ENCODE assay signal across 12 cellular contexts in genomic region chr9:34627716-34628655, GRCh38. TPM values are rescaled to one million over a fixed set of nuclear protein-coding genes. Genes with fewer than 3 reads are reported as not detected.
DNase-seq lines count a peak whose midpoint lies in the region; ATAC-seq, FAIRE-seq and TF ChIP-seq lines count a peak whose summit lies in the region.
"Had no signal": no experiment of that assay in that cellular context is flagged by ENCODE, and none has a peak within 500 bp of the region (broad histone marks: within the 10 kb centered on the region; RNA-seq: fewer than 3 reads in every experiment).

No MANE protein-coding gene starts in this region.

- WGBS in HUES64: 62% methylated on average over 20 of the region's 20 CpGs
- WGBS in ovary, 3 donors: 32 to 37% (median 36%) methylated on average over 20 of the region's 20 CpGs

- H3K4me3 ChIP-seq in AG10803 (ENCODE audit: low read length) (peak overlapping the region; percentile 15), HUES64 (ENCODE audit: low read length) (peak overlapping the region; percentile 51), muscle layer of duodenum (ENCODE audit: low read depth in 1 of 2, low read length in 2 of 2) (peak overlapping the region; percentile 25 to 33), ovary (no peak overlapping the region)

- TF ChIP-seq CTCF in AG10803 (conservative IDR thresholded peaks at IDR 0.05; ENCODE audit: low read length) (no peak), ovary (IDR thresholded peaks at IDR 0.05) (no peak)

- peak overlapping the region; percentile 0 for H3K27ac Mint-ChIP-seq in central memory CD8-positive, alpha-beta T cell (ENCODE audit: low read depth)

- H3K9ac ChIP-seq in HUES64 (ENCODE audit: low read depth, low read length): no peak overlapping the region

- H3K27me3 ChIP-seq in HUES64 (ENCODE audit: insufficient read depth, low read length): peaks cover 97% of the 10 kb centered on the region
- H3K27me3 ChIP-seq in muscle layer of duodenum (ENCODE audit: low read depth, low read length): peaks cover 61% of the 10 kb centered on the region
- H3K27me3 ChIP-seq in ovary: peaks cover 12% of the 10 kb centered on the region

- no peak for FAIRE-seq in H54 (lab: Jason Lieb, UNC)
- FAIRE-seq: GM19239 had no signal

- TF ChIP-seq EP300 in ovary (IDR thresholded peaks at IDR 0.05): no peak

- H3K9me3 ChIP-seq in HUES64 (ENCODE audit: insufficient read depth, low read depth, low read length) (no peaks in the 10 kb centered on the region), muscle layer of duodenum (ENCODE audit: control insufficient read depth in 1 of 2, low read length in 2 of 2) (no peaks in the 10 kb centered on the region), ovary (no peaks in the 10 kb centered on the region)

- H3K27me3 Mint-ChIP-seq in central memory CD8-positive, alpha-beta T cell: peaks cover 74% of the 10 kb centered on the region

- H3K4me3 Mint-ChIP-seq in central memory CD8-positive, alpha-beta T cell: peak overlapping the region; percentile 79

- no peak for ATAC-seq in central memory CD8-positive, alpha-beta T cell (replicated peaks; ENCODE audit: extremely low read depth, poor library complexity, severe bottlenecking)

- H3K9me3 Mint-ChIP-seq in central memory CD8-positive, alpha-beta T cell: no peaks in the 10 kb centered on the region

- peaks cover 11% of the 10 kb centered on the region; the same call in 1 of the 2 replicates for H3K4me1 ChIP-seq in HUES64 (ENCODE audit: insufficient read depth, low read length)
- H3K4me1 ChIP-seq in muscle layer of duodenum (ENCODE audit: control insufficient read depth in 1 of 2, insufficient read depth in 2 of 2, low read length in 2 of 2): peaks cover 4 to 16% of the 10 kb centered on the region in 2 donors
- H3K4me1 ChIP-seq in ovary (ENCODE audit: insufficient read depth): peaks cover 4% of the 10 kb centered on the region

- peaks cover 5% of the 10 kb centered on the region for H3K36me3 Mint-ChIP-seq in central memory CD8-positive, alpha-beta T cell (ENCODE audit: insufficient read depth)

- TF ChIP-seq POLR2A in H54 (IDR thresholded peaks at IDR 0.05; ENCODE audit: low read depth, low read length): no peak
- TF ChIP-seq POLR2A in ovary (IDR thresholded peaks at IDR 0.05): no peak

- peaks cover 16% of the 10 kb centered on the region for H3K4me1 Mint-ChIP-seq in central memory CD8-positive, alpha-beta T cell

- no peak for DNase-seq in AG10803 (ENCODE audit: low read depth)
- no peak for DNase-seq in central memory CD8-positive, alpha-beta T cell (ENCODE audit: low spot score in 2 of 2)
- no peak for DNase-seq in H54 (ENCODE audit: insufficient read length, low spot score)
- DNase-seq in ovary: no peak
- DNase-seq in effector CD8-positive, alpha-beta T cell (lab: John Stamatoyannopoulos, UW): no peak
- DNase-seq in amniotic stem cell (lab: John Stamatoyannopoulos, UW): no peak
- DNase-seq: DMS79, NCI-H1694 treated with DMSO at 0.1 percent for 48 hours had no signal

- no peak overlapping the region for H3K27ac ChIP-seq in HUES64 (ENCODE audit: low read depth, low read length)
- H3K27ac ChIP-seq in muscle layer of duodenum (ENCODE audit: low read length): no peak overlapping the region
- H3K27ac ChIP-seq in ovary: no peak overlapping the region

- intact Hi-C loops in ovary (cut with DNase I): no loop called here

- H3K36me3 ChIP-seq in HUES64 (ENCODE audit: insufficient read depth, low read length) (no peaks in the 10 kb centered on the region), muscle layer of duodenum (ENCODE audit: control insufficient read depth in 1 of 2, insufficient read depth in 2 of 2, low read length in 2 of 2) (no peaks in the 10 kb centered on the region), ovary (no peaks in the 10 kb centered on the region)

RNA-seq across cellular contexts. Expression of gene ARID3C, which starts 0.9 kb away (rescaled TPM):
- not detected for polyA plus RNA-seq in HUES64 (2013, experiment 1 of 2)
- polyA plus RNA-seq in HUES64 (2013, experiment 2 of 2): not detected
- total RNA-seq in ovary: under 1 TPM in 1 of 7 donors, not detected in 6; 0.40 TPM
- under 1 TPM in 1 of 2 donors, not detected in 1; 0.07 TPM for polyA plus RNA-seq in ovary
- total RNA-seq: mononuclear cell had no signal

RNA-seq across cellular contexts. Expression of gene DCTN3, which starts 7.7 kb away (rescaled TPM):
- polyA plus RNA-seq in HUES64 (2013, experiment 1 of 2): 32.6 TPM
- polyA plus RNA-seq in HUES64 (2013, experiment 2 of 2): 43.8 TPM
- total RNA-seq in ovary: 100 to 1,000 TPM in 1 of 7 donors, 10 to 100 TPM in 6; 56.4 to 103 (median 95.3) TPM
- 100 to 1,000 TPM in 1 of 2 donors, 10 to 100 TPM in 1; 62.4 to 106 TPM for polyA plus RNA-seq in ovary

RNA-seq across cellular contexts. Expression of gene SIGMAR1, which starts 9.6 kb away (rescaled TPM):
- 66.6 TPM for polyA plus RNA-seq in HUES64 (2013, experiment 1 of 2)
- 83.6 TPM for polyA plus RNA-seq in HUES64 (2013, experiment 2 of 2)
- total RNA-seq in ovary: 10 to 100 TPM; 47.2 to 73.9 (median 54.3) TPM
- 10 to 100 TPM; 52.7 to 92.4 TPM for polyA plus RNA-seq in ovary

RNA-seq across cellular contexts. Expression of gene RPP25L, which starts 16.1 kb away (rescaled TPM):
- polyA plus RNA-seq in HUES64 (2013, experiment 1 of 2): 21.0 TPM
- polyA plus RNA-seq in HUES64 (2013, experiment 2 of 2): 22.1 TPM
- total RNA-seq in ovary: 10 to 100 TPM; 14.4 to 26.0 (median 20.6) TPM
- 10 to 100 TPM in 1 of 2 donors, 1 to 10 TPM in 1; 5.4 to 28.8 TPM for polyA plus RNA-seq in ovary

RNA-seq across cellular contexts. Expression of gene GALT, which starts 18.5 kb away (rescaled TPM):
- polyA plus RNA-seq in HUES64 (2013, experiment 1 of 2): 18.8 TPM
- 20.4 TPM for polyA plus RNA-seq in HUES64 (2013, experiment 2 of 2)
- total RNA-seq in ovary: 10 to 100 TPM; 33.1 to 63.3 (median 45.2) TPM
- polyA plus RNA-seq in ovary: 10 to 100 TPM; 43.7 to 48.9 TPM
